ENCODE assay signal across 1 cellular context in the genomic region with DNA sequence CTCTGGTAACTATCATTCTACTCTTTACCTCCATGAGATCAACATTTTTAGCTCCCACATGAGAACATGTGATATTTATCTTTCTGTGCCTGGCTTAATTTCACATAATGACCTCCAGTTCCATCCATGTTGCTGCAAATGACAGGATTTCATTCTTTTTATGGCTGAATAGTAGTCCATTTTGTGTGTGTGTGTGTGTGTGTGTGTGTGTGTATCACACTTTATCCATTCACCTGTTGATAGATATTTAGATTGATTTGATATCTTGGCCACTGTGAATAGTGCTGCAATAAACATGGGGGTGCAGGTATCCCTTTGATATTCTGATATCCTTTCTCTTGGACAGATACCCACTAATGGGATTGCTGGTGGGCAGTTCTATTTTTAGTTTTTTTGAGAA.
TF ChIP-seq lines count a peak whose summit lies in the region.

No MANE protein-coding gene starts in this region.

TF ChIP-seq in HCT116, 20 proteins besides CTCF, POLR2A, EP300 and RAD21 (continued from another document):
- no peak for TF ChIP-seq MAX (IDR thresholded peaks at IDR 0.05)
- no peak for TF ChIP-seq SRF (IDR thresholded peaks at IDR 0.05; ENCODE audit: low read depth)
- TF ChIP-seq POLR2AphosphoS5 (IDR thresholded peaks at IDR 0.05; ENCODE audit: low read depth, low read length): no peak
- no peak for TF ChIP-seq SIN3A (IDR thresholded peaks at IDR 0.05; ENCODE audit: low read depth)
- TF ChIP-seq CEBPB (IDR thresholded peaks at IDR 0.05; ENCODE audit: low read depth): no peak
- TF ChIP-seq, protein P1, sequence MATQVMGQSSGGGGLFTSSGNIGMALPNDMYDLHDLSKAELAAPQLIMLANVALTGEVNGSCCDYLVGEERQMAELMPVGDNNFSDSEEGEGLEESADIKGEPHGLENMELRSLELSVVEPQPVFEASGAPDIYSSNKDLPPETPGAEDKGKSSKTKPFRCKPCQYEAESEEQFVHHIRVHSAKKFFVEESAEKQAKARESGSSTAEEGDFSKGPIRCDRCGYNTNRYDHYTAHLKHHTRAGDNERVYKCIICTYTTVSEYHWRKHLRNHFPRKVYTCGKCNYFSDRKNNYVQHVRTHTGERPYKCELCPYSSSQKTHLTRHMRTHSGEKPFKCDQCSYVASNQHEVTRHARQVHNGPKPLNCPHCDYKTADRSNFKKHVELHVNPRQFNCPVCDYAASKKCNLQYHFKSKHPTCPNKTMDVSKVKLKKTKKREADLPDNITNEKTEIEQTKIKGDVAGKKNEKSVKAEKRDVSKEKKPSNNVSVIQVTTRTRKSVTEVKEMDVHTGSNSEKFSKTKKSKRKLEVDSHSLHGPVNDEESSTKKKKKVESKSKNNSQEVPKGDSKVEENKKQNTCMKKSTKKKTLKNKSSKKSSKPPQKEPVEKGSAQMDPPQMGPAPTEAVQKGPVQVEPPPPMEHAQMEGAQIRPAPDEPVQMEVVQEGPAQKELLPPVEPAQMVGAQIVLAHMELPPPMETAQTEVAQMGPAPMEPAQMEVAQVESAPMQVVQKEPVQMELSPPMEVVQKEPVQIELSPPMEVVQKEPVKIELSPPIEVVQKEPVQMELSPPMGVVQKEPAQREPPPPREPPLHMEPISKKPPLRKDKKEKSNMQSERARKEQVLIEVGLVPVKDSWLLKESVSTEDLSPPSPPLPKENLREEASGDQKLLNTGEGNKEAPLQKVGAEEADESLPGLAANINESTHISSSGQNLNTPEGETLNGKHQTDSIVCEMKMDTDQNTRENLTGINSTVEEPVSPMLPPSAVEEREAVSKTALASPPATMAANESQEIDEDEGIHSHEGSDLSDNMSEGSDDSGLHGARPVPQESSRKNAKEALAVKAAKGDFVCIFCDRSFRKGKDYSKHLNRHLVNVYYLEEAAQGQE (IDR thresholded peaks at IDR 0.05; ENCODE audit: low read depth): no peak
- TF ChIP-seq EGR1 (IDR thresholded peaks at IDR 0.05; ENCODE audit: low read depth): no peak
- no peak for TF ChIP-seq JUND (IDR thresholded peaks at IDR 0.05)
- no peak for TF ChIP-seq ZBTB33 (IDR thresholded peaks at IDR 0.05; ENCODE audit: extremely low read depth, insufficient replicate concordance, low read length)
- no peak for TF ChIP-seq ZNF274 (IDR thresholded peaks at IDR 0.05; ENCODE audit: low read depth, low read length)
- no peak for TF ChIP-seq ELF1 (IDR thresholded peaks at IDR 0.05; ENCODE audit: borderline replicate concordance, low read depth)
- TF ChIP-seq EZH2phosphoT487 (IDR thresholded peaks at IDR 0.05; ENCODE audit: borderline replicate concordance): no peak
- no peak for TF ChIP-seq SP1 (IDR thresholded peaks at IDR 0.05; ENCODE audit: low read depth)
